ENCODE assay signal across 18 cellular contexts in the genomic region with DNA sequence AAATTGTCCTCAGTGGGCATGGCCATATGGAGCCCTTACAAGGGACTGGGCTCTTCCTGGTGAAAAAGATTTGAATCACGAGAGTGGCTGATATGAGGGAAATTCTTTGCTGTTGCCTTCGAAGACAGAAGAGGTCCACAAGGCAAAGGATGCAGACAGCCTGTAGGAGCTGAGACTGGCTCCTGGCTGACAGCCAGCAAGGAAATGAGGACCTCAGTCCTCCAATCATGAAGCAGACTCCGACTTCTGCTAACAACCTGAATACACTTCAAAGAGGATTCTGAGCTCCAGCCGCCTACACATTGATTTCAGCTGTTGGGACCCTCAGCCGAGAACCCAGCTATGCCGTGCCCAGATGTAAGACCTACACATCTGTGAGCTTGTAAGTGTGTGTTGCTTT. TPM values are rescaled to one million over a fixed set of nuclear protein-coding genes. Genes with fewer than 3 reads are reported as not detected.
DNase-seq lines count a peak whose midpoint lies in the region; ATAC-seq and TF ChIP-seq lines count a peak whose summit lies in the region.
"Had no signal": no experiment of that assay in that cellular context is flagged by ENCODE, and none has a peak within 500 bp of the region (broad histone marks: within the 10 kb centered on the region; RNA-seq: fewer than 3 reads in every experiment).

No MANE protein-coding gene starts in this region.

- intact Hi-C loops in dorsolateral prefrontal cortex (cut with DNase I) = loop anchor here in 1 of 2 donors (5.0 kb wide), 3 partner anchors 43 to 588 kb away; a partner anchor contains a TSS

- TF ChIP-seq CTCF in DND-41 (IDR thresholded peaks at IDR 0.05; ENCODE audit: borderline replicate concordance, extremely low read depth, low read length, poor library complexity, severe bottlenecking) (no peak), dorsolateral prefrontal cortex (IDR thresholded peaks at IDR 0.05 in 54 of 56, conservative IDR thresholded peaks at IDR 0.05 in 2 of 56; ENCODE audit: low read depth in 1 of 56, partially characterized antibody in 56 of 56) (no peak)

- no peaks in the 10 kb centered on the region for H3K79me2 ChIP-seq in DND-41 (ENCODE audit: insufficient read depth, low read length)

- DNase-seq in DND-41 = peak; percentile 39
- DNase-seq in NCI-H1105 (lab: John Stamatoyannopoulos, UW) = peak; percentile 57
- peak; percentile 7 for DNase-seq in NCI-H2227 treated with DMSO at 0.1 percent for 48 hours (lab: John Stamatoyannopoulos, UW)
- peak in 1 of 10 donors; percentile 64 for DNase-seq in dorsolateral prefrontal cortex
- no peak for DNase-seq in NCI-H1694 treated with DMSO at 0.1 percent for 48 hours (lab: John Stamatoyannopoulos, UW)
- DNase-seq in NCI-H510A (lab: John Stamatoyannopoulos, UW) = no peak
- no peak for DNase-seq in activated T-cell treated with anti-CD3 and anti-CD28 coated beads for 4 hours
- DNase-seq: activated naive CD8-positive, alpha-beta T cell treated with anti-CD3 and anti-CD28 coated beads for 36 hours; activated T-cell treated with anti-CD3 and anti-CD28 coated beads, Interleukin-2, amount 50 U/mL, for 72 hours; brain microvascular endothelial cell; foreskin keratinocyte; kidney; naive thymus-derived CD4-positive, alpha-beta T cell; NCI-H526 had no signal

- H2AFZ ChIP-seq in DND-41 (ENCODE audit: low read depth, low read length) = no peak overlapping the region
- H2AFZ ChIP-seq: GM23338 had no signal

- no peaks in the 10 kb centered on the region for H4K20me1 ChIP-seq in DND-41 (ENCODE audit: insufficient read depth, low read length)

- H3K4me2 ChIP-seq in DND-41 (ENCODE audit: insufficient read depth, low read length) = no peak overlapping the region
- H3K4me2 ChIP-seq: GM23338 had no signal

- no peaks in the 10 kb centered on the region for H3K9me3 ChIP-seq in DND-41 (ENCODE audit: insufficient read depth, low read length, severe bottlenecking)

- H3K4me3 ChIP-seq in DND-41 (ENCODE audit: low read depth in 1 of 2, low read length in 2 of 2) = no peak overlapping the region
- H3K4me3 ChIP-seq in dorsolateral prefrontal cortex = peak overlapping the region in 10 of 59 donors; percentile 0 to 35 (median 12)
- H3K4me3 ChIP-seq: GM23338, SK-N-MC had no signal

- H3K9ac ChIP-seq in DND-41 (ENCODE audit: low read depth, low read length) = no peak overlapping the region

- ATAC-seq in DND-41 (ENCODE audit: insufficient read depth, low read depth) = peak; percentile 58; the same call in 1 of the 3 replicates
- ATAC-seq: activated CD4-positive, CD25-positive, alpha-beta regulatory T cell treated with anti-CD3 and anti-CD28 coated beads, Interleukin-2, amount 50 U/mL, for 24 hours; activated T-cell treated with anti-CD3 and anti-CD28 coated beads, Interleukin-2, amount 50 U/mL, for 72 hours; foreskin keratinocyte; GM23338; naive thymus-derived CD4-positive, alpha-beta T cell; Panc1 had no signal

- H3K27me3 ChIP-seq in DND-41 (ENCODE audit: insufficient read depth, low read length, poor library complexity) (peaks cover 5% of the 10 kb centered on the region), dorsolateral prefrontal cortex (peaks cover 0 to 10% (median 0%) of the 10 kb centered on the region in 45 donors)

- no peak overlapping the region for H3K27ac ChIP-seq in DND-41 (ENCODE audit: low read length)
- H3K27ac ChIP-seq in dorsolateral prefrontal cortex = peak overlapping the region in 37 of 59 donors; percentile 29 to 90 (median 76)
- H3K27ac ChIP-seq: brain microvascular endothelial cell, foreskin keratinocyte, SK-N-MC had no signal

- H3K4me1 ChIP-seq in DND-41 (ENCODE audit: insufficient read depth, low read length) = no peaks in the 10 kb centered on the region
- H3K4me1 ChIP-seq: foreskin keratinocyte had no signal

- no peaks in the 10 kb centered on the region for H3K36me3 ChIP-seq in DND-41 (ENCODE audit: insufficient read depth, low read length)
- H3K36me3 ChIP-seq: brain microvascular endothelial cell had no signal

RNA-seq across cellular contexts. Expression of a gene that starts 3.0 kb away (rescaled TPM):
- 100 to 1,000 TPM in 4 of 120 experiments, 10 to 100 TPM in 116; 25.8 to 115 (median 77.9) TPM for total RNA-seq in dorsolateral prefrontal cortex
- total RNA-seq: activated naive CD8-positive, alpha-beta T cell treated with anti-CD3 and anti-CD28 coated beads for 36 hours; foreskin keratinocyte had no signal

Comparison
In these comparisons a context has a peak if more than half of its experiments do, and no peak if none do; other contexts are left out.
1. DNase-seq: peak in DND-41 (single experiment), NCI-H1105 (single experiment) and NCI-H2227 treated with DMSO at 0.1 percent for 48 hours (single experiment); none in NCI-H1694 treated with DMSO at 0.1 percent for 48 hours (single experiment), NCI-H510A (single experiment) and activated T-cell treated with anti-CD3 and anti-CD28 coated beads for 4 hours (single experiment).